Comparison of ENCODE assay signal across 22 cellular contexts in the genomic region with DNA sequence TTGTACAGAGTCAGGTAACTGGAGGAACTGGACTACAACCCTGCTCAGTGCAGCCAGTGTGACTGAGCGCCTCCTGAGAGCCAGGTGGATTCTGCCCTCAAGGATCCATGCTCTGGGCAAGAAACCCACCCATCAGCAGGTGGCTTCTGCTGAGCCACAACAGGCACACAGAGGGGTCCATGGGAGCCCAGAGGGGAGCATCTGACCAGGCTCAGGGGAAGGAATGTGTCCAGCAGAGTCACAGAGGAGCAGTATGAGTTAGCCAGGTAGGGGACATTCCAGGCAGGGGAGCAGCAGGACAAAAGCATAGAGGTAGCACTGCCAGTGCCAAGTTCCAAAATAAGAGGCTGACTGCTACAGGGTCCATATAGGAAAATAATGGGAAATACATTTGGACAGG.
"Had no signal": no experiment of that assay in that cellular context is flagged by ENCODE, and none has a peak within 500 bp of the region (broad histone marks: within the 10 kb centered on the region; RNA-seq: fewer than 3 reads in every experiment).

No MANE protein-coding gene starts in this region.

- H3K79me2 ChIP-seq: hepatocyte had no signal

- ATAC-seq: left lung; naive thymus-derived CD4-positive, alpha-beta T cell; right cardiac atrium; SK-N-SH treated with all-trans-retinoic acid at 6 μM for 48 hours had no signal

- H3K27me3 Mint-ChIP-seq: activated naive CD4-positive, alpha-beta T cell treated with anti-CD3 and anti-CD28 coated beads, Interleukin-2, amount 10 ng/mL, durations not matched to agents 7 days and 5 days; naive thymus-derived CD4-positive, alpha-beta T cell had no signal

- DNase-seq: activated CD8-positive, alpha-beta memory T cell treated with anti-CD3 and anti-CD28 coated beads for 24 hours; activated CD8-positive, alpha-beta memory T cell treated with anti-CD3 and anti-CD28 coated beads, Interleukin-2, amount 50 U/mL, for 4 hours; activated effector memory CD4-positive, alpha-beta T cell treated with Interleukin-2 at 50 U/mL for 16 hours; activated naive CD4-positive, alpha-beta T cell treated with anti-CD3 and anti-CD28 coated beads, Interleukin-2, amount 10 ng/mL, durations not matched to agents 7 days and 5 days; activated T-cell treated with anti-CD3 and anti-CD28 coated beads, Interleukin-2, amount 50 U/mL, for 48 hours; amygdala; effector CD4-positive, alpha-beta T cell; erythroblast; foreskin melanocyte; immature natural killer cell; left lung; naive thymus-derived CD4-positive, alpha-beta T cell; stimulated activated CD4-positive, alpha-beta T cell treated with anti-CD3 and anti-CD28 coated beads, Interleukin-12 subunit alpha, Interleukin-12 subunit beta, amount 100 ng/mL, for 4 hours; stimulated activated CD4-positive, alpha-beta T cell treated with anti-CD3 and anti-CD28 coated beads, Interleukin-4, amount 100 ng/mL, for 4 hours; thyroid gland had no signal

- H3K9me3 Mint-ChIP-seq: activated naive CD4-positive, alpha-beta T cell treated with anti-CD3 and anti-CD28 coated beads, Interleukin-2, amount 10 ng/mL, durations not matched to agents 7 days and 5 days; dendritic cell treated with granulocyte-macrophage colony-stimulating factor and Interleukin-4, amounts not matched to agents 40 ng/mL and 50 ng/mL, for 4 days; immature natural killer cell; naive thymus-derived CD4-positive, alpha-beta T cell; T-helper 2 cell treated with Interferon-gamma antibody and Interleukin-4, amounts not matched to agents 5 μg/mL and 100 μg/mL, for 36 hours had no signal

- H3K27me3 ChIP-seq: cardiac muscle cell, hepatocyte, left lung, thyroid gland had no signal

- H3K36me3 ChIP-seq: cardiac muscle cell, left lung, thyroid gland had no signal

- H3K27ac Mint-ChIP-seq: activated naive CD4-positive, alpha-beta T cell treated with anti-CD3 and anti-CD28 coated beads, Interleukin-2, amount 10 ng/mL, durations not matched to agents 7 days and 5 days; dendritic cell treated with granulocyte-macrophage colony-stimulating factor and Interleukin-4, amounts not matched to agents 40 ng/mL and 50 ng/mL, for 4 days; T-helper 2 cell treated with Interferon-gamma antibody and Interleukin-4, amounts not matched to agents 5 μg/mL and 100 μg/mL, for 36 hours had no signal

- H3K27ac ChIP-seq: cardiac muscle cell, hepatocyte, left lung, thyroid gland had no signal

- H3K4me3 Mint-ChIP-seq: activated naive CD4-positive, alpha-beta T cell treated with anti-CD3 and anti-CD28 coated beads, Interleukin-2, amount 10 ng/mL, durations not matched to agents 7 days and 5 days; dendritic cell treated with granulocyte-macrophage colony-stimulating factor and Interleukin-4, amounts not matched to agents 40 ng/mL and 50 ng/mL, for 4 days; immature natural killer cell; naive thymus-derived CD4-positive, alpha-beta T cell; T-helper 2 cell treated with Interferon-gamma antibody and Interleukin-4, amounts not matched to agents 5 μg/mL and 100 μg/mL, for 36 hours had no signal

- H2AFZ ChIP-seq: hepatocyte had no signal

- H3K4me2 ChIP-seq: hepatocyte had no signal

- H3K4me3 ChIP-seq: cardiac muscle cell, hepatocyte, left lung, lung, thyroid gland had no signal

- H3K9me3 ChIP-seq: left lung, thyroid gland had no signal
